Comparison of ENCODE assay signal across 8 cellular contexts in the genomic region with DNA sequence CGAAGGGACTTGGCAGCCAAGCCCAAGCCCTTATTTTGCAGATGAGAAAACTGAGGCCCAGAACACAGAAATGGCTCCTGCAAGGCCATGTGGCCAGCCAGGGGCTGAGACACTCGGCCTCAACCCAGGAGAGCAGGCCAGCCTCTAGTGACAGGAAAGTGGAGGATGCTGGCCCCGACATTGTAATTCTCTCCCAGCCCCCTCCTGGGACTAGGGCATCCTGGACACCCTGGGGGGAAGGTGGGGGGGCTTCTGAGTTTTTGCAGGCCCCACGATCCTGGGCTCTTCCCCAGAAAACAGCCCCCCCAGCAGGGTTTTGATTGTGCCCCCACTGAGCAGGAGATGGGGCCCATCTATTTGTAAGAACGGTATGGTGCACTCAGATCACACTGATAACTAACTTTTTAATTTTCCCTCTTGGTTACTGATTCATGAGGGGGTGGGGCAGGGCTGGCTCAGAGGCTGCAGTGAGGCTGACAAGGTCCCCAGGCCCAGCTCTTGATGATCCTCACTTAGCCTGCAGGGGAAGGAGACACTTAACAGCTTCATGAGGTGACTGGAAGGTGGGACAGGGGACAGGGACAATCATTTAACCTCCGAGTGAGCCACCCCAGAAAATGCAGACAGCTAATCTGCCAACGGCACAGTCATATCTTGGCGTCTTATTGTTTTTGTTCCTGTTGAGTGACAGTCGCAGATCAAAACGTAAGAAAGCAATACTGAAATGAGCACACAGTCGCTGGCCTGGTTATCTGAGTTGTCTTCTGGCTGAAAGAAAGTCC. TPM values are rescaled to one million over a fixed set of nuclear protein-coding genes. Genes with fewer than 3 reads are reported as not detected.
DNase-seq lines count a peak whose midpoint lies in the region; ATAC-seq and TF ChIP-seq lines count a peak whose summit lies in the region.

No MANE protein-coding gene starts in this region.

- H3K4me1 ChIP-seq in body of pancreas (peaks cover 91% of the 10 kb centered on the region), osteoblast (ENCODE audit: insufficient read depth, low read length) (peaks cover 100% of the 10 kb centered on the region)

- WGBS in body of pancreas, 2 donors = 35 to 43% methylated on average over 9 to 10 of the region's 11 CpGs

- peak overlapping the region; percentile 62 to 92 (median 91) for H3K4me3 Mint-ChIP-seq in IgD-negative memory B cell

- no peaks in the 10 kb centered on the region for H3K9me3 ChIP-seq in body of pancreas
- no peaks in the 10 kb centered on the region for H3K9me3 ChIP-seq in osteoblast (ENCODE audit: low read depth, low read length)

- H3K27me3 ChIP-seq in body of pancreas = no peaks in the 10 kb centered on the region
- H3K27me3 ChIP-seq in osteoblast (ENCODE audit: insufficient read depth, low read length) = no peaks in the 10 kb centered on the region

- peaks cover 100% of the 10 kb centered on the region for H3K79me2 ChIP-seq in osteoblast (ENCODE audit: insufficient read depth, low read length)

- ATAC-seq in GM18517 (IDR thresholded peaks at IDR 0.05; ENCODE audit: unreplicated experiment) (peak; percentile 32), body of pancreas (no peak), GM21515 (IDR thresholded peaks at IDR 0.05; ENCODE audit: unreplicated experiment) (no peak), HG03432 (IDR thresholded peaks at IDR 0.05; ENCODE audit: unreplicated experiment) (no peak)

- no peaks in the 10 kb centered on the region for H3K36me3 ChIP-seq in body of pancreas (replicated peaks in 1 of 2; ENCODE audit: insufficient read depth in 1 of 2, low read depth in 2 of 2)
- H3K36me3 ChIP-seq in osteoblast (ENCODE audit: insufficient read depth, low read length) = peaks cover 44% of the 10 kb centered on the region

- H3K27ac Mint-ChIP-seq in IgD-negative memory B cell = peak overlapping the region; percentile 53 to 96 (median 66)

- TF ChIP-seq POLR2A in body of pancreas (IDR thresholded peaks at IDR 0.05) = no peak

- DNase-seq in body of pancreas (peak in 1 of 4 donors; percentile 33), osteoblast (ENCODE audit: insufficient read length, low spot score, missing footprints) (peak; percentile 77), MV-4-11 (lab: John Stamatoyannopoulos, UW) (no peak), NCI-H1930 (lab: John Stamatoyannopoulos, UW) (no peak)

- H3K4me2 ChIP-seq in osteoblast (ENCODE audit: insufficient read depth, low read length) = peak overlapping the region; percentile 80

- peaks cover 63% of the 10 kb centered on the region for H4K20me1 ChIP-seq in osteoblast (ENCODE audit: insufficient read depth, low read length)

- no peak overlapping the region for H2AFZ ChIP-seq in osteoblast (ENCODE audit: low read length)

- TF ChIP-seq CTCF in body of pancreas (IDR thresholded peaks at IDR 0.05) (no peak), osteoblast (IDR thresholded peaks at IDR 0.05; ENCODE audit: extremely low read depth, low read depth, low read length) (no peak)

- H3K27ac ChIP-seq in body of pancreas (peak overlapping the region in 3 of 4 donors; percentile 86 to 91 (median 91)), osteoblast (ENCODE audit: low read depth, low read length) (peak overlapping the region; percentile 95)

- H3K27me3 Mint-ChIP-seq in IgD-negative memory B cell = no peaks in the 10 kb centered on the region

- H3K9me3 Mint-ChIP-seq in IgD-negative memory B cell = no peaks in the 10 kb centered on the region

- intact Hi-C loops in body of pancreas (cut with DNase I) = no loop called here

- H3K4me1 Mint-ChIP-seq in IgD-negative memory B cell = peaks cover 63 to 80% (median 70%) of the 10 kb centered on the region in 3 donors

- no peaks in the 10 kb centered on the region for H3K36me3 Mint-ChIP-seq in IgD-negative memory B cell

- no peak overlapping the region for H3K4me3 ChIP-seq in body of pancreas
- peak overlapping the region; percentile 45 for H3K4me3 ChIP-seq in osteoblast (ENCODE audit: insufficient read depth, low read length)

RNA-seq across cellular contexts. Expression of gene SMAD7, which starts 18.9 kb away (rescaled TPM):
- 0.48 TPM for polyA plus RNA-seq in IgD-negative memory B cell
- total RNA-seq in body of pancreas (10 to 100 TPM; 23.3 to 44.5 TPM), osteoblast (76.0 and 81.6 TPM in 2 replicates)
